ENCODE assay signal across 10 cellular contexts in the genomic region with DNA sequence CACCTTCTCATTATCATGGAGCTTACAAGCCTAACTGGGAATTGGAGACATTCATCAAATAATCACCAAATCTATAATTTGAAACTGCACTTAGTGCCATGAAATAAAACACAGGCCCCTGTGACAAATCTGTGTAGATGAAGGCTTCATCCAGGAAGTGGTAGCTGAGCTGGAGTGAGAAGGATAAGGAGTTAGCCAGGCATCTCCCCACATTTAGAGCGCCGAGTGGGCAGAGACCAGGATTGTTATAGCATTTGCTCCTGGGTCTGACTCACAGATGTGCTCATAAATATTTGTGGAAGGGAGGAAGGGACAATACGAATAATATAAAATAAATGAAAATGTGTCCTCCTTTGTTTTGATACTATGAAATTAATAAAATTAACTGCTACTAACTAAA. TPM values are rescaled to one million over a fixed set of nuclear protein-coding genes. Genes with fewer than 3 reads are reported as not detected.
DNase-seq lines count a peak whose midpoint lies in the region; ATAC-seq, FAIRE-seq and TF ChIP-seq lines count a peak whose summit lies in the region.
"Had no signal": no experiment of that assay in that cellular context is flagged by ENCODE, and none has a peak within 500 bp of the region (broad histone marks: within the 10 kb centered on the region; RNA-seq: fewer than 3 reads in every experiment).

No MANE protein-coding gene starts in this region.

- H3K9me3 Mint-ChIP-seq in activated T-cell treated with anti-CD3 and anti-CD28 coated beads, Interleukin-2, amount 50 U/mL, for 72 hours = no peaks in the 10 kb centered on the region

- H3K4me2 ChIP-seq in keratinocyte (ENCODE audit: control insufficient read depth, extremely low read depth, insufficient read depth, low read depth, low read length) = peak overlapping the region; percentile 98

- H3K27ac Mint-ChIP-seq in activated T-cell treated with anti-CD3 and anti-CD28 coated beads, Interleukin-2, amount 50 U/mL, for 72 hours = peak overlapping the region; percentile 93

- peaks cover 14 to 20% of the 10 kb centered on the region in 2 donors for H3K36me3 Mint-ChIP-seq in activated T-cell treated with anti-CD3 and anti-CD28 coated beads, Interleukin-2, amount 50 U/mL, for 72 hours (ENCODE audit: insufficient read depth in 2 of 2)

- no peak for DNase-seq in activated T-cell treated with anti-CD3 and anti-CD28 coated beads, Interleukin-2, amount 50 U/mL, for 72 hours
- no peak for DNase-seq in activated T-cell treated with anti-CD3 and anti-CD28 coated beads, Interleukin-2, amount 50 U/mL, for 1 hour
- DNase-seq in adipocyte (ENCODE audit: low read depth) = peak; percentile 47
- no peak for DNase-seq in keratinocyte (ENCODE audit: low read depth, low spot score)
- DNase-seq in transverse colon = no peak
- no peak for DNase-seq in stimulated activated CD4-positive, alpha-beta T cell treated with anti-CD3 and anti-CD28 coated beads, Interleukin-4, amount 100 ng/mL, for 24 hours
- DNase-seq: activated CD8-positive, alpha-beta memory T cell treated with anti-CD3 and anti-CD28 coated beads for 24 hours; NCI-H526 had no signal

- no peak overlapping the region for H2AFZ ChIP-seq in keratinocyte (ENCODE audit: control insufficient read depth, low read length)

- peaks cover 23% of the 10 kb centered on the region for H3K4me1 ChIP-seq in adipocyte (ENCODE audit: control insufficient read depth, insufficient read depth, low read length)
- peaks cover 29% of the 10 kb centered on the region for H3K4me1 ChIP-seq in keratinocyte (ENCODE audit: control insufficient read depth, extremely low read depth, insufficient read depth, low read length)
- peaks cover 12 to 43% (median 27%) of the 10 kb centered on the region in 4 donors for H3K4me1 ChIP-seq in transverse colon

- H3K4me3 ChIP-seq in adipocyte (ENCODE audit: low read length) (peak overlapping the region; percentile 98), keratinocyte (ENCODE audit: control insufficient read depth in 2 of 3, extremely low read depth in 1 of 3, insufficient read depth in 2 of 3, low read depth in 1 of 3, low read length in 3 of 3) (no peak overlapping the region), transverse colon (no peak overlapping the region)

- dilution Hi-C loops in keratinocyte (cut with MboI; ENCODE audit: extremely low pct_ligation_motif_present, low sequenced_read_pairs) = no loop called here

- TF ChIP-seq CTCF in keratinocyte (optimal IDR thresholded peaks at IDR 0.05 in 1 of 3, IDR thresholded peaks at IDR 0.05 in 1 of 3, conservative IDR thresholded peaks at IDR 0.05 in 1 of 3; ENCODE audit: extremely low read depth in 1 of 3, insufficient read depth in 2 of 3, low read length in 3 of 3) (no peak), transverse colon (IDR thresholded peaks at IDR 0.05) (no peak)

- no peak for TF ChIP-seq POLR2A in transverse colon (IDR thresholded peaks at IDR 0.05)

- H3K4me1 Mint-ChIP-seq in activated T-cell treated with anti-CD3 and anti-CD28 coated beads, Interleukin-2, amount 50 U/mL, for 72 hours (ENCODE audit: low read depth) = peaks cover 38% of the 10 kb centered on the region

- WGBS in transverse colon (ENCODE audit: low coverage in 1 of 2), 2 donors = 75 to 89% methylated on average over 3 of the region's 3 CpGs

- peaks cover 18% of the 10 kb centered on the region for H4K20me1 ChIP-seq in keratinocyte (ENCODE audit: control insufficient read depth, extremely low read depth, insufficient read depth, low read length)

- FAIRE-seq in keratinocyte (lab: Jason Lieb, UNC) = no peak

- H3K9ac ChIP-seq in adipocyte (ENCODE audit: low read length) (peak overlapping the region; percentile 99), keratinocyte (ENCODE audit: control insufficient read depth, extremely low read depth, insufficient read depth, low read length) (no peak overlapping the region)

- no peaks in the 10 kb centered on the region for H3K27me3 ChIP-seq in adipocyte (replicated peaks; ENCODE audit: control insufficient read depth, insufficient read depth, low read length)
- H3K27me3 ChIP-seq in keratinocyte (ENCODE audit: control insufficient read depth, extremely low read depth, insufficient read depth, low read length) = no peaks in the 10 kb centered on the region
- H3K27me3 ChIP-seq in transverse colon = no peaks in the 10 kb centered on the region

- H3K79me2 ChIP-seq in keratinocyte (ENCODE audit: control insufficient read depth, insufficient read depth, low read length) = peaks cover 39% of the 10 kb centered on the region

- H3K36me3 ChIP-seq in adipocyte (ENCODE audit: control insufficient read depth, insufficient read depth, low read length, severe bottlenecking) (peaks cover 10% of the 10 kb centered on the region), keratinocyte (ENCODE audit: control insufficient read depth in 2 of 2, extremely low read depth in 1 of 2, insufficient read depth in 2 of 2, low read length in 2 of 2) (peaks cover 4 to 19% of the 10 kb centered on the region in 2 experiments), transverse colon (peaks cover 0 to 5% (median 1%) of the 10 kb centered on the region in 4 donors)

- no peak for ATAC-seq in activated T-cell treated with anti-CD3 and anti-CD28 coated beads, Interleukin-2, amount 50 U/mL, for 72 hours (replicated peaks in 1 of 2)
- ATAC-seq in HG03135 (IDR thresholded peaks at IDR 0.05; ENCODE audit: unreplicated experiment) = no peak
- no peak for ATAC-seq in HG02884 (IDR thresholded peaks at IDR 0.05; ENCODE audit: unreplicated experiment)

- H3K27ac ChIP-seq in keratinocyte (ENCODE audit: control insufficient read depth, insufficient read depth, low read length) (no peak overlapping the region), transverse colon (peak overlapping the region; percentile 95 to 99 (median 98))

- H3K27me3 Mint-ChIP-seq in activated T-cell treated with anti-CD3 and anti-CD28 coated beads, Interleukin-2, amount 50 U/mL, for 72 hours (ENCODE audit: low read depth) = no peaks in the 10 kb centered on the region

- in situ Hi-C loops in transverse colon (cut with MboI; ENCODE audit: low pct_ligation_motif_present in 1 of 4, low pct_unique_long_range_greater_than_20kb in 1 of 4, low sequenced_read_pairs in 3 of 4) = no loop called here

- H3K9me3 ChIP-seq in adipocyte (ENCODE audit: control insufficient read depth, low read length) (no peaks in the 10 kb centered on the region), keratinocyte (ENCODE audit: control insufficient read depth, low read depth, low read length) (no peaks in the 10 kb centered on the region), transverse colon (no peaks in the 10 kb centered on the region)

- intact Hi-C loops in transverse colon (cut with DNase I; ENCODE audit: low total_unique reads) = loop anchor here (5.0 kb wide), 1 partner anchor 99 kb away; no protein-coding TSS in a partner anchor

- no peaks in the 10 kb centered on the region for H3K9me1 ChIP-seq in keratinocyte (ENCODE audit: control insufficient read depth, extremely low read depth, insufficient read depth, low read length)

- TF ChIP-seq EP300 in transverse colon (IDR thresholded peaks at IDR 0.05; ENCODE audit: low read depth) = no peak

- H3K4me3 Mint-ChIP-seq in activated T-cell treated with anti-CD3 and anti-CD28 coated beads, Interleukin-2, amount 50 U/mL, for 72 hours = peak overlapping the region in 1 of 2 donors; percentile 37

RNA-seq across cellular contexts. Expression of a gene that starts 2.5 kb away (rescaled TPM):
- total RNA-seq in activated T-cell treated with anti-CD3 and anti-CD28 coated beads, Interleukin-2, amount 50 U/mL, for 72 hours = 100 to 1,000 TPM; 253 to 255 TPM
- 304 to 353 TPM (median 304 TPM) in 3 replicates for polyA plus RNA-seq in keratinocyte
- polyA plus RNA-seq in keratinocyte (2011; ENCODE audit: low read depth) = 57.4 TPM
- polyA plus RNA-seq in keratinocyte (2011; cell fraction: cytosol; rRNA removed) = 94.8 and 181 TPM in 2 replicates
- polyA plus RNA-seq in keratinocyte (2011; cell fraction: nucleus; rRNA removed) = 658 and 880 TPM in 2 replicates
- polyA plus RNA-seq in keratinocyte (2012; ENCODE audit: low replicate concordance) = 173 and 177 TPM in 2 replicates
- 103 to 407 TPM (median 336 TPM) in 3 replicates for polyA minus RNA-seq in keratinocyte
- 279 TPM for polyA minus RNA-seq in keratinocyte (2011; cell fraction: cytosol; rRNA and poly(A)+ RNA removed)
- polyA minus RNA-seq in keratinocyte (2011; cell fraction: nucleus; rRNA and poly(A)+ RNA removed) = 276 and 293 TPM in 2 replicates
- 100 to 1,000 TPM in 3 of 4 donors, 10 to 100 TPM in 1; 66.2 to 185 (median 142) TPM for total RNA-seq in transverse colon

RNA-seq across cellular contexts. Expression of a gene that starts 24.8 kb away (rescaled TPM):
- total RNA-seq in activated T-cell treated with anti-CD3 and anti-CD28 coated beads, Interleukin-2, amount 50 U/mL, for 72 hours = 10 to 100 TPM; 17.8 to 20.3 TPM
- 34.3 to 39.1 TPM (median 35.6 TPM) in 3 replicates for polyA plus RNA-seq in keratinocyte
- polyA plus RNA-seq in keratinocyte (2011; ENCODE audit: low read depth) = 4.1 TPM
- polyA plus RNA-seq in keratinocyte (2011; cell fraction: cytosol; rRNA removed) = 19.5 and 21.6 TPM in 2 replicates
- polyA plus RNA-seq in keratinocyte (2011; cell fraction: nucleus; rRNA removed) = 58.3 and 60.4 TPM in 2 replicates
- polyA plus RNA-seq in keratinocyte (2012; ENCODE audit: low replicate concordance) = 15.0 and 31.9 TPM in 2 replicates
- polyA minus RNA-seq in keratinocyte = 63.9 to 70.2 TPM (median 64.7 TPM) in 3 replicates
- polyA minus RNA-seq in keratinocyte (2011; cell fraction: cytosol; rRNA and poly(A)+ RNA removed) = 19.8 TPM
- 54.3 and 79.6 TPM in 2 replicates for polyA minus RNA-seq in keratinocyte (2011; cell fraction: nucleus; rRNA and poly(A)+ RNA removed)
- total RNA-seq in transverse colon = 10 to 100 TPM in 3 of 4 donors, 1 to 10 TPM in 1; 7.9 to 31.3 (median 23.5) TPM

RNA-seq across cellular contexts. Expression of a gene that starts 40.9 kb away (rescaled TPM):
- 10 to 100 TPM; 85.0 to 89.5 TPM for total RNA-seq in activated T-cell treated with anti-CD3 and anti-CD28 coated beads, Interleukin-2, amount 50 U/mL, for 72 hours
- 291 to 385 TPM (median 323 TPM) in 3 replicates for polyA plus RNA-seq in keratinocyte
- polyA plus RNA-seq in keratinocyte (2011; ENCODE audit: low read depth) = 115 TPM
- polyA plus RNA-seq in keratinocyte (2011; cell fraction: cytosol; rRNA removed) = 423 and 525 TPM in 2 replicates
- polyA plus RNA-seq in keratinocyte (2011; cell fraction: nucleus; rRNA removed) = 184 and 200 TPM in 2 replicates
- 220 and 230 TPM in 2 replicates for polyA plus RNA-seq in keratinocyte (2012; ENCODE audit: low replicate concordance)
- polyA minus RNA-seq in keratinocyte = 45.8 to 108 TPM (median 86.7 TPM) in 3 replicates
- 50.3 TPM for polyA minus RNA-seq in keratinocyte (2011; cell fraction: cytosol; rRNA and poly(A)+ RNA removed)
- polyA minus RNA-seq in keratinocyte (2011; cell fraction: nucleus; rRNA and poly(A)+ RNA removed) = 17.8 and 33.5 TPM in 2 replicates
- 100 to 1,000 TPM in 3 of 4 donors, 10 to 100 TPM in 1; 10.5 to 186 (median 147) TPM for total RNA-seq in transverse colon

RNA-seq across cellular contexts. Expression of a gene that starts 47.8 kb away (rescaled TPM):
- total RNA-seq in activated T-cell treated with anti-CD3 and anti-CD28 coated beads, Interleukin-2, amount 50 U/mL, for 72 hours = 10 to 100 TPM; 73.3 to 78.9 TPM
- polyA plus RNA-seq in keratinocyte = 9.3 to 24.1 TPM (median 11.0 TPM) in 3 replicates
- polyA plus RNA-seq in keratinocyte (2011; ENCODE audit: low read depth) = 4.6 TPM
- polyA plus RNA-seq in keratinocyte (2011; cell fraction: cytosol; rRNA removed) = 14.2 and 17.5 TPM in 2 replicates
- 18.0 and 24.5 TPM in 2 replicates for polyA plus RNA-seq in keratinocyte (2011; cell fraction: nucleus; rRNA removed)
- polyA plus RNA-seq in keratinocyte (2012; ENCODE audit: low replicate concordance) = 9.8 and 27.8 TPM in 2 replicates
- polyA minus RNA-seq in keratinocyte = 4.3 to 18.1 TPM (median 5.4 TPM) in 3 replicates
- 7.5 TPM for polyA minus RNA-seq in keratinocyte (2011; cell fraction: cytosol; rRNA and poly(A)+ RNA removed)
- polyA minus RNA-seq in keratinocyte (2011; cell fraction: nucleus; rRNA and poly(A)+ RNA removed) = 2.3 TPM in 1 of 2 replicates, not detected in the other
- total RNA-seq in transverse colon = 10 to 100 TPM in 2 of 4 donors, 1 to 10 TPM in 1, not detected in 1; 9.4 to 26.9 (median 17.1) TPM

RNA-seq across cellular contexts. Expression of a gene that starts 59.1 kb away (rescaled TPM):
- total RNA-seq in activated T-cell treated with anti-CD3 and anti-CD28 coated beads, Interleukin-2, amount 50 U/mL, for 72 hours = 100 to 1,000 TPM; 114 to 129 TPM
- 174 to 336 TPM (median 264 TPM) in 3 replicates for polyA plus RNA-seq in keratinocyte
- 142 TPM for polyA plus RNA-seq in keratinocyte (2011; ENCODE audit: low read depth)
- 254 and 258 TPM in 2 replicates for polyA plus RNA-seq in keratinocyte (2011; cell fraction: cytosol; rRNA removed)
- 174 and 184 TPM in 2 replicates for polyA plus RNA-seq in keratinocyte (2011; cell fraction: nucleus; rRNA removed)
- 183 and 184 TPM in 2 replicates for polyA plus RNA-seq in keratinocyte (2012; ENCODE audit: low replicate concordance)
- polyA minus RNA-seq in keratinocyte = 91.5 to 161 TPM (median 143 TPM) in 3 replicates
- polyA minus RNA-seq in keratinocyte (2011; cell fraction: cytosol; rRNA and poly(A)+ RNA removed) = 59.3 TPM
- polyA minus RNA-seq in keratinocyte (2011; cell fraction: nucleus; rRNA and poly(A)+ RNA removed) = 36.0 and 45.8 TPM in 2 replicates
- 100 to 1,000 TPM in 3 of 4 donors, 10 to 100 TPM in 1; 23.9 to 164 (median 141) TPM for total RNA-seq in transverse colon
